Comparison of ENCODE assay signal across 1 cellular context in genomic region chr2:41847744-41848441, GRCh38.
TF ChIP-seq lines count a peak whose summit lies in the region.

No MANE protein-coding gene starts in this region.

TF ChIP-seq in HepG2, 621 proteins besides CTCF, POLR2A, EP300 and RAD21 (continued from another document and continues in another):
- peak; percentile 75; the same call in 1 of the 2 replicates for TF ChIP-seq ZNF431 (CRISPR knock-in tag; IDR thresholded peaks at IDR 0.05; ENCODE audit: borderline replicate concordance, low read depth)
- TF ChIP-seq RCOR2 (CRISPR knock-in tag; IDR thresholded peaks at IDR 0.05): peak; percentile 89
- no peak for TF ChIP-seq SMARCE1 (IDR thresholded peaks at IDR 0.05; ENCODE audit: borderline replicate concordance)
- TF ChIP-seq EED (CRISPR knock-in tag; IDR thresholded peaks at IDR 0.05): no peak
- TF ChIP-seq ZNF768 (CRISPR knock-in tag; IDR thresholded peaks at IDR 0.05): no peak
- TF ChIP-seq SNAPC2 (CRISPR knock-in tag; IDR thresholded peaks at IDR 0.05): no peak
- no peak for TF ChIP-seq SALL2 (CRISPR knock-in tag; IDR thresholded peaks at IDR 0.05)
- TF ChIP-seq CREBL2 (CRISPR knock-in tag; IDR thresholded peaks at IDR 0.05; ENCODE audit: borderline replicate concordance): no peak
- peak; percentile 84 for TF ChIP-seq SKI (IDR thresholded peaks at IDR 0.05; ENCODE audit: partially characterized antibody)
- TF ChIP-seq ZNF513 (CRISPR knock-in tag; conservative IDR thresholded peaks at IDR 0.05): no peak
- no peak for TF ChIP-seq ZNF777 (CRISPR knock-in tag; IDR thresholded peaks at IDR 0.05)
- TF ChIP-seq CHD2 (IDR thresholded peaks at IDR 0.05; ENCODE audit: low read depth, low read length): peak; percentile 15; the same call in 1 of the 2 replicates
- peak; percentile 52; the same call in 1 of the 2 replicates for TF ChIP-seq ATF3 (CRISPR knock-in tag; IDR thresholded peaks at IDR 0.05)
- TF ChIP-seq JARID2 (CRISPR knock-in tag; IDR thresholded peaks at IDR 0.05; ENCODE audit: insufficient replicate concordance): no peak
- peak; percentile 96; the same call in 1 of the 2 replicates for TF ChIP-seq KDM3A (CRISPR knock-in tag; IDR thresholded peaks at IDR 0.05; ENCODE audit: low read depth)
- no peak for TF ChIP-seq NFE2L2 (IDR thresholded peaks at IDR 0.05; ENCODE audit: low read length)
- no peak for TF ChIP-seq NRL (CRISPR knock-in tag; IDR thresholded peaks at IDR 0.05; ENCODE audit: borderline replicate concordance)
- TF ChIP-seq ZNF761 (CRISPR knock-in tag; conservative IDR thresholded peaks at IDR 0.05): no peak
- no peak for TF ChIP-seq ETS1 (CRISPR knock-in tag; IDR thresholded peaks at IDR 0.05)
- TF ChIP-seq ZFY (CRISPR knock-in tag; IDR thresholded peaks at IDR 0.05): no peak
- peak; percentile 96 for TF ChIP-seq ARID3A (IDR thresholded peaks at IDR 0.05; ENCODE audit: low read depth, low read length)
- TF ChIP-seq ARID2 (CRISPR knock-in tag; IDR thresholded peaks at IDR 0.05; ENCODE audit: borderline replicate concordance): no peak
- no peak for TF ChIP-seq IKZF4 (CRISPR knock-in tag; IDR thresholded peaks at IDR 0.05; ENCODE audit: borderline replicate concordance, low read depth, not compliant biosample characterization)
- no peak for TF ChIP-seq ZNF260 (CRISPR knock-in tag; IDR thresholded peaks at IDR 0.05; ENCODE audit: borderline replicate concordance, low read depth)
- no peak for TF ChIP-seq ZNF234 (CRISPR knock-in tag; conservative IDR thresholded peaks at IDR 0.05)
- peak; percentile 97 for TF ChIP-seq ERF (CRISPR knock-in tag; IDR thresholded peaks at IDR 0.05)
- TF ChIP-seq ZNF232 (CRISPR knock-in tag; IDR thresholded peaks at IDR 0.05; ENCODE audit: borderline replicate concordance): 0 out of 2 replicates have a peak, but pooled peaks have one; percentile 30
- TF ChIP-seq KLF12 (CRISPR knock-in tag; IDR thresholded peaks at IDR 0.05; ENCODE audit: borderline replicate concordance): no peak
- TF ChIP-seq ZNF530 (CRISPR knock-in tag; IDR thresholded peaks at IDR 0.05; ENCODE audit: low read depth): no peak
- no peak for TF ChIP-seq ZNF850 (CRISPR knock-in tag; conservative IDR thresholded peaks at IDR 0.05)
- 0 out of 2 replicates have a peak, but pooled peaks have one; percentile 85 for TF ChIP-seq ZBTB20 (CRISPR knock-in tag; IDR thresholded peaks at IDR 0.05; ENCODE audit: borderline replicate concordance, low read depth)
- TF ChIP-seq FUBP1 (CRISPR knock-in tag; IDR thresholded peaks at IDR 0.05; ENCODE audit: borderline replicate concordance): no peak
- TF ChIP-seq FOXP4 (CRISPR knock-in tag; IDR thresholded peaks at IDR 0.05): peak; percentile 99
- TF ChIP-seq GATAD2A (CRISPR knock-in tag; IDR thresholded peaks at IDR 0.05): peak; percentile 100
- TF ChIP-seq ZNF710 (CRISPR knock-in tag; IDR thresholded peaks at IDR 0.05; ENCODE audit: borderline replicate concordance): peak; percentile 92; the same call in 1 of the 2 replicates
- TF ChIP-seq KLF13 (CRISPR knock-in tag; IDR thresholded peaks at IDR 0.05): no peak
- TF ChIP-seq ZFP36L1 (CRISPR knock-in tag; IDR thresholded peaks at IDR 0.05): 0 out of 2 replicates have a peak, but pooled peaks have one; percentile 38
- peak; percentile 70; the same call in 1 of the 2 replicates for TF ChIP-seq ZBTB7B (CRISPR knock-in tag; IDR thresholded peaks at IDR 0.05)
- TF ChIP-seq MTF2 (CRISPR knock-in tag; IDR thresholded peaks at IDR 0.05; ENCODE audit: borderline replicate concordance): peak; percentile 35; the same call in 1 of the 2 replicates
- TF ChIP-seq FOSL2 (CRISPR knock-in tag; IDR thresholded peaks at IDR 0.05): peak; percentile 89
- TF ChIP-seq ZNF280D (CRISPR knock-in tag; IDR thresholded peaks at IDR 0.05): peak; percentile 86
- no peak for TF ChIP-seq ZNF7 (CRISPR knock-in tag; IDR thresholded peaks at IDR 0.05)
- no peak for TF ChIP-seq MTERF4 (CRISPR knock-in tag; IDR thresholded peaks at IDR 0.05)
